In the genomic region with DNA sequence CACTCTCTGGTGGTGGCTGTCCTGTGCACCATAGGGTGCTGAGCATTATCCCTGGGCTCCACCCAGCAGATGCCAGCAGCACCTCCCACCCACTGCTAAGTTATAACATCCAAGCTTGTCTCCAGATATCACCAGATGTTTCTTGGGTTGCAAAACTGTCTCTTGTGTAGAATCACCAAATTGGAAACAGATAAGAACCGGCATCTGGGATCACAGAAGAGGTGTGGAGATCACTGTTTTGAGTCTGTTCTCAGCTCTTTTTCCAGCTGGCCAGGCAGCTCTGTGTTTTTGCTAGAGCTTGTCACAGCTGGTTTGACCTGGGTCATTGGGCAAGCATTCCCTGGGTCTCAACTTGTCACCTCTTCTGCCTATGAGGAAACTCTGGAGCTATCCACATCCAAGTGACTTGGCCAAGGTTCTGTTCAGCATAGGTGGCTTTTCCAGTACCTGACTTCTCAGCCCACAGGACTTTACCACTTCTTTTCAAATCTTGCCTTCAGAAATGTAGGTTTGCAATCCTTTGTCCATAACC, we compare ENCODE assay signal across 17 cellular contexts. TPM values are rescaled to one million over a fixed set of nuclear protein-coding genes. Genes with fewer than 3 reads are reported as not detected.
DNase-seq lines count a peak whose midpoint lies in the region; ATAC-seq and TF ChIP-seq lines count a peak whose summit lies in the region.
"Had no signal": no experiment of that assay in that cellular context is flagged by ENCODE, and none has a peak within 500 bp of the region (broad histone marks: within the 10 kb centered on the region; RNA-seq: fewer than 3 reads in every experiment).

No MANE protein-coding gene starts in this region.

- H3K4me2 ChIP-seq in SK-N-SH = no peak overlapping the region
- H3K4me2 ChIP-seq: BLaER1 had no signal

- no peak for ATAC-seq in SK-N-SH treated with all-trans-retinoic acid at 6 μM for 48 hours
- ATAC-seq: HCT116 had no signal

- no peak for TF ChIP-seq CTCF in SK-N-SH (IDR thresholded peaks at IDR 0.05)
- no peak for TF ChIP-seq CTCF in fibroblast of mammary gland (conservative IDR thresholded peaks at IDR 0.05; ENCODE audit: control insufficient read depth, insufficient read depth, low read depth, low read length)
- TF ChIP-seq CTCF in thyroid gland (IDR thresholded peaks at IDR 0.05) = no peak

- H2AFZ ChIP-seq in SK-N-SH (ENCODE audit: low read depth) = no peak overlapping the region
- H2AFZ ChIP-seq: GM23248 had no signal

- WGBS in SK-N-SH (ENCODE audit: low lambda C conversion rate) = no CpG with 5 or more reads among the region's 1 CpG
- WGBS in thyroid gland, 2 donors = 29% methylated on average over 1 of the region's 1 CpG; no CpG with 5 or more reads in 1 of the 2 donors

- POLR2A ChIA-PET in SK-N-SH (lab: Yijun Ruan, JAX) = no interaction called here

- H4K20me1 ChIP-seq in SK-N-SH (ENCODE audit: insufficient read depth) = no peaks in the 10 kb centered on the region
- H4K20me1 ChIP-seq: BLaER1 had no signal

- H3K4me1 ChIP-seq in SK-N-SH (ENCODE audit: control insufficient read depth in 1 of 2, insufficient read depth in 2 of 2, low read depth in 1 of 2, low read length in 1 of 2) (no peaks in the 10 kb centered on the region; a peak in 1 of 4 replicates), thyroid gland (peaks cover 0 to 7% of the 10 kb centered on the region in 2 donors)
- H3K4me1 ChIP-seq: BLaER1, Caco-2 had no signal

- H3K27me3 ChIP-seq in SK-N-SH (ENCODE audit: insufficient read depth) (no peaks in the 10 kb centered on the region), thyroid gland (no peaks in the 10 kb centered on the region)
- H3K27me3 ChIP-seq: BLaER1 had no signal

- no peaks in the 10 kb centered on the region for H3K9me2 ChIP-seq in SK-N-SH

- H3K9me3 ChIP-seq in SK-N-SH = no peaks in the 10 kb centered on the region
- H3K9me3 ChIP-seq in thyroid gland = no peaks in the 10 kb centered on the region
- H3K9me3 ChIP-seq: Caco-2 had no signal

- H3K36me3 ChIP-seq in SK-N-SH (replicated peaks in 1 of 2; ENCODE audit: control insufficient read depth in 1 of 2, insufficient read depth in 2 of 2, low read length in 1 of 2) (no peaks in the 10 kb centered on the region), thyroid gland (no peaks in the 10 kb centered on the region)
- H3K36me3 ChIP-seq: BLaER1 had no signal

- intact Hi-C loops in thyroid gland (cut with DNase I) = no loop called here

- TF ChIP-seq POLR2A in thyroid gland (IDR thresholded peaks at IDR 0.05) = no peak

- H3K27ac ChIP-seq in SK-N-SH (ENCODE audit: low read depth in 2 of 2, low read length in 1 of 2) = no peak overlapping the region
- no peak overlapping the region for H3K27ac ChIP-seq in thyroid gland
- H3K27ac ChIP-seq: 22Rv1, BLaER1, GM23248 had no signal

- H3K4me3 ChIP-seq in SK-N-SH (ENCODE audit: low read depth in 2 of 2, low read length in 1 of 2) (no peak overlapping the region), fibroblast of mammary gland (ENCODE audit: control insufficient read depth, low read depth, low read length) (no peak overlapping the region), thyroid gland (replicated peaks in 1 of 3) (no peak overlapping the region)
- H3K4me3 ChIP-seq: BLaER1, GM23248 had no signal

- CTCF ChIA-PET in SK-N-SH (lab: Yijun Ruan, JAX) = no interaction called here

- no peak for TF ChIP-seq RAD21 in SK-N-SH (IDR thresholded peaks at IDR 0.05; ENCODE audit: low read length)

- no peaks in the 10 kb centered on the region for H3F3A ChIP-seq in SK-N-SH (replicated peaks; ENCODE audit: insufficient read depth)

- no peaks in the 10 kb centered on the region for H3K79me2 ChIP-seq in SK-N-SH (ENCODE audit: insufficient read depth)

- DNase-seq in SK-N-SH (peak; percentile 21), fibroblast of mammary gland (ENCODE audit: low read depth) (peak; percentile 21), left kidney (ENCODE audit: low read depth, low spot score) (peak; percentile 9), thyroid gland (peak; percentile 27 to 57), NCI-H82 treated with DMSO at 0.1 percent for 48 hours (lab: John Stamatoyannopoulos, UW; ENCODE audit: unreplicated experiment) (no peak), retina (no peak)
- no peak for DNase-seq in stimulated activated CD4-positive, alpha-beta T cell treated with anti-CD3 and anti-CD28 coated beads, Interleukin-15, amount 100 ng/mL, for 24 hours
- DNase-seq: AML-193; Caco-2; CD8-positive, alpha-beta memory T cell; DND-41; GDM1; GM23248 had no signal

- no peak; a peak in 1 of 4 replicates for TF ChIP-seq EP300 in SK-N-SH (IDR thresholded peaks at IDR 0.05; ENCODE audit: borderline replicate concordance in 1 of 2, low read depth in 1 of 2, low read length in 1 of 2)

- H3K9ac ChIP-seq in SK-N-SH = no peak overlapping the region
- H3K9ac ChIP-seq: BLaER1, GM23248 had no signal

TF ChIP-seq in SK-N-SH, 30 proteins besides CTCF, POLR2A, EP300 and RAD21 (continues in another document):
- TF ChIP-seq ELF1 (IDR thresholded peaks at IDR 0.05) (no peak), MXI1 (IDR thresholded peaks at IDR 0.05; ENCODE audit: low read depth, low read length) (no peak), FOSL2 (IDR thresholded peaks at IDR 0.05; ENCODE audit: borderline replicate concordance, low read depth) (no peak), POLR2AphosphoS5 (IDR thresholded peaks at IDR 0.05; ENCODE audit: low read depth, low read length) (no peak), FOXM1 (IDR thresholded peaks at IDR 0.05; ENCODE audit: low read depth) (no peak), EZH2phosphoT487 (IDR thresholded peaks at IDR 0.05; ENCODE audit: borderline replicate concordance, low read depth) (no peak), SMC3 (IDR thresholded peaks at IDR 0.05; ENCODE audit: low read depth, low read length) (no peak), PBX3 (IDR thresholded peaks at IDR 0.05) (no peak), TAF1 (IDR thresholded peaks at IDR 0.05; ENCODE audit: borderline replicate concordance, low read depth, low read length) (no peak), CHD2 (IDR thresholded peaks at IDR 0.05; ENCODE audit: low read length, partially characterized antibody) (no peak), TCF12 (IDR thresholded peaks at IDR 0.05) (no peak), MAX (IDR thresholded peaks at IDR 0.05; ENCODE audit: low read depth) (no peak), RFX5 (IDR thresholded peaks at IDR 0.05; ENCODE audit: low read length) (no peak), SIN3A (IDR thresholded peaks at IDR 0.05; ENCODE audit: borderline replicate concordance, low read depth, low read length) (no peak)

TF ChIP-seq in SK-N-SH treated with all-trans-retinoic acid at 6 μM for 48 hours, 23 proteins besides CTCF, POLR2A, EP300 and RAD21 (continues in another document):
- no peak for TF ChIP-seq ZFP3 (CRISPR knock-in tag; IDR thresholded peaks at IDR 0.05)
- TF ChIP-seq GLIS3 (CRISPR knock-in tag; IDR thresholded peaks at IDR 0.05) = no peak
- TF ChIP-seq ZNF565 (CRISPR knock-in tag; conservative IDR thresholded peaks at IDR 0.05; ENCODE audit: low read depth) = no peak
- no peak for TF ChIP-seq TCF4 (CRISPR knock-in tag; IDR thresholded peaks at IDR 0.05; ENCODE audit: borderline replicate concordance)
- TF ChIP-seq ISL1 (CRISPR knock-in tag; IDR thresholded peaks at IDR 0.05) = no peak
- TF ChIP-seq BACH2 (CRISPR knock-in tag; IDR thresholded peaks at IDR 0.05; ENCODE audit: borderline replicate concordance) = no peak
- TF ChIP-seq, protein P1, sequence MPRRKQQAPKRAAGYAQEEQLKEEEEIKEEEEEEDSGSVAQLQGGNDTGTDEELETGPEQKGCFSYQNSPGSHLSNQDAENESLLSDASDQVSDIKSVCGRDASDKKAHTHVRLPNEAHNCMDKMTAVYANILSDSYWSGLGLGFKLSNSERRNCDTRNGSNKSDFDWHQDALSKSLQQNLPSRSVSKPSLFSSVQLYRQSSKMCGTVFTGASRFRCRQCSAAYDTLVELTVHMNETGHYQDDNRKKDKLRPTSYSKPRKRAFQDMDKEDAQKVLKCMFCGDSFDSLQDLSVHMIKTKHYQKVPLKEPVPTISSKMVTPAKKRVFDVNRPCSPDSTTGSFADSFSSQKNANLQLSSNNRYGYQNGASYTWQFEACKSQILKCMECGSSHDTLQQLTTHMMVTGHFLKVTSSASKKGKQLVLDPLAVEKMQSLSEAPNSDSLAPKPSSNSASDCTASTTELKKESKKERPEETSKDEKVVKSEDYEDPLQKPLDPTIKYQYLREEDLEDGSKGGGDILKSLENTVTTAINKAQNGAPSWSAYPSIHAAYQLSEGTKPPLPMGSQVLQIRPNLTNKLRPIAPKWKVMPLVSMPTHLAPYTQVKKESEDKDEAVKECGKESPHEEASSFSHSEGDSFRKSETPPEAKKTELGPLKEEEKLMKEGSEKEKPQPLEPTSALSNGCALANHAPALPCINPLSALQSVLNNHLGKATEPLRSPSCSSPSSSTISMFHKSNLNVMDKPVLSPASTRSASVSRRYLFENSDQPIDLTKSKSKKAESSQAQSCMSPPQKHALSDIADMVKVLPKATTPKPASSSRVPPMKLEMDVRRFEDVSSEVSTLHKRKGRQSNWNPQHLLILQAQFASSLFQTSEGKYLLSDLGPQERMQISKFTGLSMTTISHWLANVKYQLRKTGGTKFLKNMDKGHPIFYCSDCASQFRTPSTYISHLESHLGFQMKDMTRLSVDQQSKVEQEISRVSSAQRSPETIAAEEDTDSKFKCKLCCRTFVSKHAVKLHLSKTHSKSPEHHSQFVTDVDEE (CRISPR knock-in tag; IDR thresholded peaks at IDR 0.05) = no peak
- TF ChIP-seq ARNTL (CRISPR knock-in tag; IDR thresholded peaks at IDR 0.05; ENCODE audit: borderline replicate concordance, low read depth) = no peak
- no peak for TF ChIP-seq SNAI2 (CRISPR knock-in tag; IDR thresholded peaks at IDR 0.05)
- TF ChIP-seq POU6F1 (CRISPR knock-in tag; IDR thresholded peaks at IDR 0.05; ENCODE audit: borderline replicate concordance, low read depth) = no peak

RNA-seq across cellular contexts. Expression of gene PUDP, which starts 15.3 kb away (rescaled TPM):
- polyA plus RNA-seq in SK-N-SH (2012; rRNA removed) = 23.0 and 23.2 TPM in 2 replicates
- 24.7 and 26.4 TPM in 2 replicates for polyA plus RNA-seq in SK-N-SH (2012; cell fraction: cytosol; rRNA removed)
- 12.3 and 12.4 TPM in 2 replicates for polyA plus RNA-seq in SK-N-SH (2012; cell fraction: nucleus; rRNA removed)
- 10 to 100 TPM; 11.3 to 27.5 (median 18.0) TPM for total RNA-seq in thyroid gland

RNA-seq across cellular contexts. Expression of gene STS, which starts 15.7 kb away (rescaled TPM):
- 1.1 and 1.4 TPM in 2 replicates for polyA plus RNA-seq in SK-N-SH (2012; rRNA removed)
- polyA plus RNA-seq in SK-N-SH (2012; cell fraction: cytosol; rRNA removed) = 1.5 and 1.6 TPM in 2 replicates
- 0.41 and 0.71 TPM in 2 replicates for polyA plus RNA-seq in SK-N-SH (2012; cell fraction: nucleus; rRNA removed)
- 1 to 10 TPM; 5.4 to 9.3 (median 6.7) TPM for total RNA-seq in thyroid gland

Comparison
In these comparisons a context has a peak if more than half of its experiments do, and no peak if none do; other contexts are left out.
1. DNase-seq: peak in SK-N-SH (single experiment), fibroblast of mammary gland (single experiment), left kidney (single experiment) and thyroid gland (2 of 2); none in NCI-H82 treated with DMSO at 0.1 percent for 48 hours (single experiment), retina (single experiment) and stimulated activated CD4-positive, alpha-beta T cell treated with anti-CD3 and anti-CD28 coated beads, Interleukin-15, amount 100 ng/mL, for 24 hours (single experiment).